ENCODE assay signal across 18 cellular contexts in the genomic region with DNA sequence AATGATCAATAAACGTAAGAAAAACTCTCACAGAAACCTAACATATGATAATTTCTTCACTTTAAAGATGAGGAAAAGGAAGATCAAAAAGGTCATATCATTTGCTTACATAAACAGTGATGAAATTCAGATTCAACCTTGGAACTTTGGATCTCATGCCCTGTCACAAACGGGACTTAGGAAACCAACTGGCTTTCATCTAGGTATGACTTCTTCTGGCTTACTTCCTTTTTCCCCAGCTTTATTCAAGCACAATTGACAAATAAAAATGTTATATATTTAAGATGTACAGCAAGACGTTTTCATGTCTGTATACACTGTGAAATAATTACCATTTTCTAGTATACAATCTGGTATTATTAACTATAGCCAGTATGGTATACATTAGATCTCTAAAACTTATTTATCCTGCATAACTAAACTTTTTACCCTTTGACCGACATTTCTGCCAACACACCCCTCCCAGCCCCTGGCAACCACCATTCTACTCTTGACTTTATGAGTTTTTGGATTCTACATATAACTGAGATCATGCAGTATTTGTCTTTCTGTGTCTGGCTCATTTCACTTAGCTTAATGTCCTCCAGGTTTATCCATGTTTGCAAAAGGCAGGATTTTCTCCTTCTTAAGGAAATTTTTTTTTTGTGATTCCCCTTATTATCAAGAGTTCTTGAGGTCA. TPM values are rescaled to one million over a fixed set of nuclear protein-coding genes. Genes with fewer than 3 reads are reported as not detected.
DNase-seq lines count a peak whose midpoint lies in the region; ATAC-seq, FAIRE-seq and TF ChIP-seq lines count a peak whose summit lies in the region.
"Had no signal": no experiment of that assay in that cellular context is flagged by ENCODE, and none has a peak within 500 bp of the region (broad histone marks: within the 10 kb centered on the region; RNA-seq: fewer than 3 reads in every experiment).

No MANE protein-coding gene starts in this region.

- H3K9me1 ChIP-seq in endothelial cell of umbilical vein (replicated peaks; ENCODE audit: control insufficient read depth, extremely low read depth, insufficient read depth, low read length), result no peaks in the 10 kb centered on the region

- H3K27ac ChIP-seq in HCT116 (ENCODE audit: low read depth, low read length), result no peak overlapping the region
- no peak overlapping the region for H3K27ac ChIP-seq in endothelial cell of umbilical vein (ENCODE audit: insufficient read depth, low read depth, low read length)
- H3K27ac ChIP-seq: 22Rv1, A549, C4-2B had no signal

- H3K4me2 ChIP-seq in HCT116 (ENCODE audit: low read length) (no peak overlapping the region), endothelial cell of umbilical vein (ENCODE audit: insufficient read depth, low read length) (no peak overlapping the region)
- H3K4me2 ChIP-seq: A549 had no signal

- H4K20me1 ChIP-seq in HCT116 (ENCODE audit: insufficient read depth) (no peaks in the 10 kb centered on the region), endothelial cell of umbilical vein (replicated peaks; ENCODE audit: control insufficient read depth, extremely low read depth, insufficient read depth, low read length) (no peaks in the 10 kb centered on the region)

- H3K4me1 ChIP-seq in HCT116 (ENCODE audit: control insufficient read depth in 1 of 2, insufficient read depth in 2 of 2, low read length in 2 of 2) (no peaks in the 10 kb centered on the region), endothelial cell of umbilical vein (ENCODE audit: control insufficient read depth, extremely low read depth, insufficient read depth, low read length) (no peaks in the 10 kb centered on the region), mucosa of descending colon (ENCODE audit: low read depth) (no peaks in the 10 kb centered on the region)
- H3K4me1 ChIP-seq: A549 had no signal

- H3K9me3 ChIP-seq in HCT116 (ENCODE audit: control insufficient read depth in 1 of 2, insufficient read depth in 1 of 2, low read depth in 1 of 2, low read length in 2 of 2) (no peaks in the 10 kb centered on the region), endothelial cell of umbilical vein (replicated peaks; ENCODE audit: control insufficient read depth, insufficient read depth, low read length) (no peaks in the 10 kb centered on the region), mucosa of descending colon (no peaks in the 10 kb centered on the region)
- H3K9me3 ChIP-seq: A549 had no signal

- intact Hi-C loops in HCT116 (cut with micrococcal nuclease), result no loop called here
- intact Hi-C loops in endothelial cell of umbilical vein (cut with micrococcal nuclease), result no loop called here
- intact Hi-C loops in mucosa of descending colon (cut with DNase I, micrococcal nuclease), result no loop called here

- H3K4me1 Mint-ChIP-seq in glutamatergic neuron (ENCODE audit: low read depth, unreplicated experiment), result peaks cover 2% of the 10 kb centered on the region
- H3K4me1 Mint-ChIP-seq: CD4-positive, alpha-beta memory T cell had no signal

- H3K9ac ChIP-seq in HCT116 (ENCODE audit: low read length) (no peak overlapping the region), endothelial cell of umbilical vein (replicated peaks; ENCODE audit: extremely low read depth, insufficient read depth, low read length) (no peak overlapping the region)

- POLR2A ChIA-PET in HCT116 (lab: Charles Lee) (no interaction called here), endothelial cell of umbilical vein (lab: Charles Lee) (no interaction called here)

- CTCF ChIA-PET in HCT116 (lab: Charles Lee), result interaction anchor here (0.9 to 1.0 kb wide), 2 partner anchors 26 to 46 kb away, joined by 3 read pairs; a partner anchor contains a TSS
- CTCF ChIA-PET in endothelial cell of umbilical vein (lab: Charles Lee), result interaction anchor here (1.1 to 1.2 kb wide), 3 partner anchors 28 to 316 kb away, joined by 3 to 6 read pairs (median 3); a partner anchor contains a TSS

- FAIRE-seq in endothelial cell of umbilical vein (lab: Jason Lieb, UNC), result peak; percentile 37
- FAIRE-seq: A549, H1, HTR-8/SVneo had no signal

- H3K27me3 Mint-ChIP-seq in glutamatergic neuron (ENCODE audit: unreplicated experiment), result no peaks in the 10 kb centered on the region
- H3K27me3 Mint-ChIP-seq: CD4-positive, alpha-beta memory T cell had no signal

- H3K27me3 ChIP-seq in HCT116 (ENCODE audit: insufficient read depth, low read length) (no peaks in the 10 kb centered on the region), endothelial cell of umbilical vein (ENCODE audit: control insufficient read depth in 2 of 2, insufficient read depth in 2 of 2, low read length in 2 of 2) (no peaks in the 10 kb centered on the region)

- no peaks in the 10 kb centered on the region for H3K9me3 Mint-ChIP-seq in glutamatergic neuron (ENCODE audit: unreplicated experiment)
- H3K9me3 Mint-ChIP-seq: H9 had no signal

- TF ChIP-seq RAD21 in HCT116 (IDR thresholded peaks at IDR 0.05; ENCODE audit: low read depth), result no peak

- H3K4me3 Mint-ChIP-seq in glutamatergic neuron (ENCODE audit: unreplicated experiment), result no peak overlapping the region
- H3K4me3 Mint-ChIP-seq: CD4-positive, alpha-beta memory T cell; H9 had no signal

- H2AFZ ChIP-seq in HCT116 (ENCODE audit: low read depth, low read length, poor library complexity, severe bottlenecking) (peak overlapping the region; percentile 35), endothelial cell of umbilical vein (ENCODE audit: low read depth, low read length) (no peak overlapping the region)

- ATAC-seq in HCT116 (no peak), left lobe of liver (peak; percentile 86), mucosa of descending colon (peak; percentile 61)
- ATAC-seq: A549 had no signal

- no peaks in the 10 kb centered on the region for H3K9me2 ChIP-seq in HCT116 (ENCODE audit: insufficient read depth)

- no peaks in the 10 kb centered on the region for H3K36me3 ChIP-seq in HCT116 (ENCODE audit: control insufficient read depth in 1 of 2, insufficient read depth in 2 of 2, low read length in 2 of 2)
- no peaks in the 10 kb centered on the region for H3K36me3 ChIP-seq in endothelial cell of umbilical vein (ENCODE audit: control insufficient read depth in 2 of 2, extremely low read depth in 1 of 2, insufficient read depth in 2 of 2, low read length in 2 of 2)
- no peaks in the 10 kb centered on the region for H3K36me3 ChIP-seq in mucosa of descending colon (ENCODE audit: low read depth)

- TF ChIP-seq CTCF in HCT116 (IDR thresholded peaks at IDR 0.05 in 2 of 3, conservative IDR thresholded peaks at IDR 0.05 in 1 of 3; ENCODE audit: borderline replicate concordance in 1 of 3, insufficient read depth in 1 of 3, low read depth in 2 of 3, low read length in 2 of 3) (no peak), endothelial cell of umbilical vein (IDR thresholded peaks at IDR 0.05; ENCODE audit: extremely low read depth in 1 of 2, insufficient read depth in 1 of 2, low read depth in 1 of 2, low read length in 2 of 2) (no peak), mucosa of descending colon (IDR thresholded peaks at IDR 0.05) (no peak), glutamatergic neuron (IDR thresholded peaks at IDR 0.05; ENCODE audit: partially characterized antibody, unreplicated experiment) (no peak)

- H3K79me2 ChIP-seq in HCT116 (ENCODE audit: insufficient read depth, low read length), result no peaks in the 10 kb centered on the region
- H3K79me2 ChIP-seq in endothelial cell of umbilical vein (ENCODE audit: control insufficient read depth, insufficient read depth, low read length), result no peaks in the 10 kb centered on the region

- BruUV-seq in HCT116 (replicated peaks; lab: Mats Ljungman, UMichigan) (no TSS peak), endothelial cell of umbilical vein (replicated peaks; lab: Mats Ljungman, UMichigan) (no TSS peak)

- TF ChIP-seq POLR2A in HCT116 (IDR thresholded peaks at IDR 0.05; ENCODE audit: borderline replicate concordance, extremely low read depth, insufficient read depth, insufficient read length) (no peak), endothelial cell of umbilical vein (IDR thresholded peaks at IDR 0.05; ENCODE audit: low read depth, low read length) (no peak)

- H3K4me3 ChIP-seq in HCT116 (replicated peaks in 1 of 2; ENCODE audit: low read depth in 1 of 2, low read length in 2 of 2) (no peak overlapping the region), endothelial cell of umbilical vein (replicated peaks in 1 of 3; ENCODE audit: insufficient read depth in 1 of 3, low read depth in 1 of 3, low read length in 3 of 3) (no peak overlapping the region), mucosa of descending colon (no peak overlapping the region)
- H3K4me3 ChIP-seq: A549 had no signal

- H3K36me3 Mint-ChIP-seq in glutamatergic neuron (ENCODE audit: unreplicated experiment), result no peaks in the 10 kb centered on the region
- H3K36me3 Mint-ChIP-seq: CD4-positive, alpha-beta memory T cell had no signal

- dilution Hi-C loops in endothelial cell of umbilical vein (cut with MboI; ENCODE audit: extremely low pct_ligation_motif_present, low sequenced_read_pairs), result no loop called here

- DNase-seq in HCT116 (ENCODE audit: low read depth, low spot score) (no peak), endothelial cell of umbilical vein (ENCODE audit: low read depth, low spot score) (no peak), left lobe of liver (ENCODE audit: low spot score) (peak; percentile 64), mucosa of descending colon (no peak), glutamatergic neuron (no peak), NCI-H748 (lab: John Stamatoyannopoulos, UW; ENCODE audit: unreplicated experiment) (no peak), NCI-H187 (lab: John Stamatoyannopoulos, UW) (no peak)
- DNase-seq: AML-193; CD4-positive, alpha-beta memory T cell; DMS153; DMS79; GDM1; H9 had no signal

- no peak overlapping the region for H3K27ac Mint-ChIP-seq in glutamatergic neuron (ENCODE audit: unreplicated experiment)
- H3K27ac Mint-ChIP-seq: CD4-positive, alpha-beta memory T cell; H9 had no signal

- RAD21 ChIA-PET in HCT116 (lab: Charles Lee; ENCODE audit: low non-redundant PET in 1 of 2, low total read pairs in 2 of 2, uncharacterized antibody in 2 of 2, unreplicated experiment in 2 of 2), result no interaction called here

TF ChIP-seq in endothelial cell of umbilical vein, 7 proteins besides CTCF, POLR2A, EP300 and RAD21 (continues in another document):
- TF ChIP-seq JUN (IDR thresholded peaks at IDR 0.05; ENCODE audit: borderline replicate concordance, insufficient read depth, insufficient read length, low read depth) (no peak), POLR2AphosphoS5 (IDR thresholded peaks at IDR 0.05; ENCODE audit: insufficient read depth, low read depth, low read length) (no peak)

RNA-seq across cellular contexts. Expression of a gene that starts 46.0 kb away (rescaled TPM):
- total RNA-seq in HCT116 (2021; ENCODE audit: unreplicated experiment), result 3.6 TPM
- 1.4 and 2.0 TPM in 2 replicates for polyA plus RNA-seq in HCT116 (2012)
- total RNA-seq in endothelial cell of umbilical vein, result 38.2 and 38.4 TPM in 2 replicates
- 7.0 and 9.1 TPM in 2 replicates for polyA plus RNA-seq in endothelial cell of umbilical vein
- 8.5 and 8.6 TPM in 2 replicates for polyA plus RNA-seq in endothelial cell of umbilical vein (2011; cell fraction: cytosol; rRNA removed)
- 29.7 and 30.8 TPM in 2 replicates for polyA plus RNA-seq in endothelial cell of umbilical vein (2011; cell fraction: nucleus; rRNA removed)
- 9.0 and 13.4 TPM in 2 replicates for polyA plus RNA-seq in endothelial cell of umbilical vein (2012)
- 24.9 and 54.1 TPM in 2 replicates for polyA minus RNA-seq in endothelial cell of umbilical vein
- 8.5 TPM for polyA minus RNA-seq in endothelial cell of umbilical vein (2011; cell fraction: cytosol; rRNA and poly(A)+ RNA removed)
- 123 and 182 TPM in 2 replicates for polyA minus RNA-seq in endothelial cell of umbilical vein (2011; cell fraction: nucleus; rRNA and poly(A)+ RNA removed)
- total RNA-seq in left lobe of liver, result 75.0 TPM
- 10 to 100 TPM; 19.5 to 30.0 (median 26.1) TPM for total RNA-seq in mucosa of descending colon
- total RNA-seq in glutamatergic neuron (ENCODE audit: unreplicated experiment), result 0.91 TPM
- total RNA-seq: CD4-positive, alpha-beta memory T cell had no signal
